Comparison of ENCODE assay signal across 14 cellular contexts in genomic region chr15:100330221-100330620, GRCh38. TPM values are rescaled to one million over a fixed set of nuclear protein-coding genes. Genes with fewer than 3 reads are reported as not detected.
A peak's percentile ranks its signal among the peaks of the same experiment; 100 is the strongest.
DNase-seq lines count a peak whose midpoint lies in the region; ATAC-seq lines count a peak whose summit lies in the region.
"Had no signal": no experiment of that assay in that cellular context is flagged by ENCODE, and none has a peak within 500 bp of the region (broad histone marks: within the 10 kb centered on the region; RNA-seq: fewer than 3 reads in every experiment).

No MANE protein-coding gene starts in this region.

- DNase-seq in activated T-cell treated with anti-CD3 and anti-CD28 coated beads for 48 hours (ENCODE audit: low read depth), result peak; percentile 24
- DNase-seq in activated T-cell treated with anti-CD3 and anti-CD28 coated beads, Interleukin-2, amount 50 U/mL, for 1 hour, result no peak
- DNase-seq in T-cell, result peak in 2 of 34 experiments; percentile 24 to 34
- DNase-seq in activated naive CD8-positive, alpha-beta T cell treated with anti-CD3 and anti-CD28 coated beads for 36 hours, result peak; percentile 33
- DNase-seq in stimulated activated CD4-positive, alpha-beta T cell treated with anti-CD3 and anti-CD28 coated beads, Interleukin-4, amount 100 ng/mL, for 24 hours, result peak; percentile 39
- DNase-seq in RKO (ENCODE audit: low spot score), result no peak
- DNase-seq in NCI-H748 treated with DMSO at 0.1 percent for 48 hours (lab: John Stamatoyannopoulos, UW), result no peak
- DNase-seq: brain microvascular endothelial cell, GF-D8, left ventricle myocardium inferior, NCI-H1092 treated with DMSO at 0.1 percent for 48 hours, posterior cingulate gyrus, transverse colon had no signal

- CTCF ChIA-PET in T-cell (lab: Charles Lee), result interaction anchor here in 1 of 2 donors (0.7 to 1.7 kb wide), 6 partner anchors 9 to 20 kb away, joined by 3 to 16 read pairs (median 6); partner anchors contain the start of gene ADAMTS17

- peaks cover 8% of the 10 kb centered on the region for H3K36me3 Mint-ChIP-seq in T-cell
- peaks cover 5% of the 10 kb centered on the region for H3K36me3 Mint-ChIP-seq in activated naive CD8-positive, alpha-beta T cell treated with anti-CD3 and anti-CD28 coated beads for 36 hours

- H3K27ac Mint-ChIP-seq in T-cell, result peak overlapping the region; percentile 76 to 85
- H3K27ac Mint-ChIP-seq in activated naive CD8-positive, alpha-beta T cell treated with anti-CD3 and anti-CD28 coated beads for 36 hours, result peak overlapping the region; percentile 76

- peaks cover 0 to 3% of the 10 kb centered on the region in 2 donors for H3K27me3 Mint-ChIP-seq in T-cell
- H3K27me3 Mint-ChIP-seq in activated naive CD8-positive, alpha-beta T cell treated with anti-CD3 and anti-CD28 coated beads for 36 hours, result peaks cover 22% of the 10 kb centered on the region

- peaks cover 76 to 80% (median 79%) of the 10 kb centered on the region in 3 donors for H3K4me1 Mint-ChIP-seq in T-cell
- H3K4me1 Mint-ChIP-seq in activated naive CD8-positive, alpha-beta T cell treated with anti-CD3 and anti-CD28 coated beads for 36 hours, result peaks cover 52% of the 10 kb centered on the region

- peak overlapping the region; percentile 59 to 80 (median 66) for H3K4me3 Mint-ChIP-seq in T-cell
- H3K4me3 Mint-ChIP-seq in activated naive CD8-positive, alpha-beta T cell treated with anti-CD3 and anti-CD28 coated beads for 36 hours, result peak overlapping the region; percentile 55

- H3K9me3 Mint-ChIP-seq in T-cell, result no peaks in the 10 kb centered on the region
- H3K9me3 Mint-ChIP-seq in activated naive CD8-positive, alpha-beta T cell treated with anti-CD3 and anti-CD28 coated beads for 36 hours, result no peaks in the 10 kb centered on the region

- POLR2A ChIA-PET in T-cell (lab: Charles Lee), result interaction anchor here (0.6 to 1.0 kb wide), 2 partner anchors 9 to 72 kb away, joined by 3 to 5 read pairs; no protein-coding TSS in a partner anchor

- ATAC-seq in T-cell (replicated peaks in 1 of 4), result peak; percentile 25 to 49 (median 26)
- ATAC-seq in GM18867 (IDR thresholded peaks at IDR 0.05; ENCODE audit: unreplicated experiment), result no peak

RNA-seq across cellular contexts. Expression of gene ADAMTS17, which starts 11.6 kb away (rescaled TPM):
- 10 to 100 TPM in 4 of 5 donors, 1 to 10 TPM in 1; 8.9 to 17.8 (median 11.6) TPM for total RNA-seq in T-cell
- total RNA-seq in activated naive CD8-positive, alpha-beta T cell treated with anti-CD3 and anti-CD28 coated beads for 36 hours, result 1 to 10 TPM; 2.5 to 3.6 TPM

Comparison
In these comparisons a context has a peak if more than half of its experiments do, and no peak if none do; other contexts are left out.
1. DNase-seq: peak in activated T-cell treated with anti-CD3 and anti-CD28 coated beads for 48 hours (single experiment), activated naive CD8-positive, alpha-beta T cell treated with anti-CD3 and anti-CD28 coated beads for 36 hours (single experiment) and stimulated activated CD4-positive, alpha-beta T cell treated with anti-CD3 and anti-CD28 coated beads, Interleukin-4, amount 100 ng/mL, for 24 hours (single experiment); none in activated T-cell treated with anti-CD3 and anti-CD28 coated beads, Interleukin-2, amount 50 U/mL, for 1 hour (single experiment), RKO (single experiment) and NCI-H748 treated with DMSO at 0.1 percent for 48 hours (single experiment).